ENCODE assay signal across 1 cellular context in the genomic region with DNA sequence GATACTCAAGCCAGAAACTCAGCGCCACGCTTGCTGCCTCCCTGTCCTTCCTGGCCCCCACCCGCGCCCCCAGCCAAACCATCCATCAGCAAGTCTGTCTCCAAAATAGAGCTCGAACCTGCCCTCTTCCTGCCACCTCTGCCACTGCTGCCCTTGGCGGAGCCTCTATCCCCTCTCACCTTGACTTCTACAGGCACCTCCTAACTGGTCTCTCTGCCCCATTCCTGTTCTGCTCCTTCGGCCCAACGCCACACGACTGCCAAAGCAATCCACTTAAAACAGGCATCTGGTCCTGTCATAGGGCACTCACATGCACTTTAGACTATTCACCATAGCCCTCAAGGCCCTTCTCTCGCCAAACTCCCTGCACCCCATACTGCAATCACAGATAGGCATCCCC.
TF ChIP-seq lines count a peak whose summit lies in the region.

No MANE protein-coding gene starts in this region.

TF ChIP-seq in GM23338, 12 proteins besides CTCF, POLR2A, EP300 and RAD21 (continued from another document):
- TF ChIP-seq, protein P1, sequence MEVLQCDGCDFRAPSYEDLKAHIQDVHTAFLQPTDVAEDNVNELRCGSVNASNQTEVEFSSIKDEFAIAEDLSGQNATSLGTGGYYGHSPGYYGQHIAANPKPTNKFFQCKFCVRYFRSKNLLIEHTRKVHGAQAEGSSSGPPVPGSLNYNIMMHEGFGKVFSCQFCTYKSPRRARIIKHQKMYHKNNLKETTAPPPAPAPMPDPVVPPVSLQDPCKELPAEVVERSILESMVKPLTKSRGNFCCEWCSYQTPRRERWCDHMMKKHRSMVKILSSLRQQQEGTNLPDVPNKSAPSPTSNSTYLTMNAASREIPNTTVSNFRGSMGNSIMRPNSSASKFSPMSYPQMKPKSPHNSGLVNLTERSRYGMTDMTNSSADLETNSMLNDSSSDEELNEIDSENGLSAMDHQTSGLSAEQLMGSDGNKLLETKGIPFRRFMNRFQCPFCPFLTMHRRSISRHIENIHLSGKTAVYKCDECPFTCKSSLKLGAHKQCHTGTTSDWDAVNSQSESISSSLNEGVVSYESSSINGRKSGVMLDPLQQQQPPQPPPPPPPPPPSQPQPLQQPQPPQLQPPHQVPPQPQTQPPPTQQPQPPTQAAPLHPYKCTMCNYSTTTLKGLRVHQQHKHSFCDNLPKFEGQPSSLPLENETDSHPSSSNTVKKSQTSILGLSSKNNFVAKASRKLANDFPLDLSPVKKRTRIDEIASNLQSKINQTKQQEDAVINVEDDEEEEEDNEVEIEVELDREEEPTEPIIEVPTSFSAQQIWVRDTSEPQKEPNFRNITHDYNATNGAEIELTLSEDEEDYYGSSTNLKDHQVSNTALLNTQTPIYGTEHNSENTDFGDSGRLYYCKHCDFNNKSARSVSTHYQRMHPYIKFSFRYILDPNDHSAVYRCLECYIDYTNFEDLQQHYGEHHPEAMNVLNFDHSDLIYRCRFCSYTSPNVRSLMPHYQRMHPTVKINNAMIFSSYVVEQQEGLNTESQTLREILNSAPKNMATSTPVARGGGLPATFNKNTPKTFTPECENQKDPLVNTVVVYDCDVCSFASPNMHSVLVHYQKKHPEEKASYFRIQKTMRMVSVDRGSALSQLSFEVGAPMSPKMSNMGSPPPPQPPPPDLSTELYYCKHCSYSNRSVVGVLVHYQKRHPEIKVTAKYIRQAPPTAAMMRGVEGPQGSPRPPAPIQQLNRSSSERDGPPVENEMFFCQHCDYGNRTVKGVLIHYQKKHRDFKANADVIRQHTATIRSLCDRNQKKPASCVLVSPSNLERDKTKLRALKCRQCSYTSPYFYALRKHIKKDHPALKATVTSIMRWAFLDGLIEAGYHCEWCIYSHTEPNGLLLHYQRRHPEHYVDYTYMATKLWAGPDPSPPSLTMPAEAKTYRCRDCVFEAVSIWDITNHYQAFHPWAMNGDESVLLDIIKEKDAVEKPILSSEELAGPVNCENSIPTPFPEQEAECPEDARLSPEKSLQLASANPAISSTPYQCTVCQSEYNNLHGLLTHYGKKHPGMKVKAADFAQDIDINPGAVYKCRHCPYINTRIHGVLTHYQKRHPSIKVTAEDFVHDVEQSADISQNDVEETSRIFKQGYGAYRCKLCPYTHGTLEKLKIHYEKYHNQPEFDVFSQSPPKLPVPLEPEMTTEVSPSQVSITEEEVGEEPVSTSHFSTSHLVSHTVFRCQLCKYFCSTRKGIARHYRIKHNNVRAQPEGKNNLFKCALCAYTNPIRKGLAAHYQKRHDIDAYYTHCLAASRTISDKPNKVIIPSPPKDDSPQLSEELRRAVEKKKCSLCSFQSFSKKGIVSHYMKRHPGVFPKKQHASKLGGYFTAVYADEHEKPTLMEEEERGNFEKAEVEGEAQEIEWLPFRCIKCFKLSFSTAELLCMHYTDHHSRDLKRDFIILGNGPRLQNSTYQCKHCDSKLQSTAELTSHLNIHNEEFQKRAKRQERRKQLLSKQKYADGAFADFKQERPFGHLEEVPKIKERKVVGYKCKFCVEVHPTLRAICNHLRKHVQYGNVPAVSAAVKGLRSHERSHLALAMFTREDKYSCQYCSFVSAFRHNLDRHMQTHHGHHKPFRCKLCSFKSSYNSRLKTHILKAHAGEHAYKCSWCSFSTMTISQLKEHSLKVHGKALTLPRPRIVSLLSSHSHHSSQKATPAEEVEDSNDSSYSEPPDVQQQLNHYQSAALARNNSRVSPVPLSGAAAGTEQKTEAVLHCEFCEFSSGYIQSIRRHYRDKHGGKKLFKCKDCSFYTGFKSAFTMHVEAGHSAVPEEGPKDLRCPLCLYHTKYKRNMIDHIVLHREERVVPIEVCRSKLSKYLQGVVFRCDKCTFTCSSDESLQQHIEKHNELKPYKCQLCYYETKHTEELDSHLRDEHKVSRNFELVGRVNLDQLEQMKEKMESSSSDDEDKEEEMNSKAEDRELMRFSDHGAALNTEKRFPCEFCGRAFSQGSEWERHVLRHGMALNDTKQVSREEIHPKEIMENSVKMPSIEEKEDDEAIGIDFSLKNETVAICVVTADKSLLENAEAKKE (CRISPR knock-in tag; IDR thresholded peaks at IDR 0.05) = no peak
- TF ChIP-seq JUNB (IDR thresholded peaks at IDR 0.05; ENCODE audit: unreplicated experiment) (no peak), STAT1 (IDR thresholded peaks at IDR 0.05; ENCODE audit: unreplicated experiment) (no peak), EZH2phosphoT487 (IDR thresholded peaks at IDR 0.05; ENCODE audit: unreplicated experiment) (no peak), NANOG (IDR thresholded peaks at IDR 0.05; ENCODE audit: borderline replicate concordance) (no peak), ZNF114 (CRISPR knock-in tag; IDR thresholded peaks at IDR 0.05) (no peak), EZH2 (IDR thresholded peaks at IDR 0.05; ENCODE audit: low read depth, unreplicated experiment) (no peak), CREB1 (CRISPR knock-in tag; IDR thresholded peaks at IDR 0.05; ENCODE audit: low read depth) (no peak)
- TF ChIP-seq, protein P2, sequence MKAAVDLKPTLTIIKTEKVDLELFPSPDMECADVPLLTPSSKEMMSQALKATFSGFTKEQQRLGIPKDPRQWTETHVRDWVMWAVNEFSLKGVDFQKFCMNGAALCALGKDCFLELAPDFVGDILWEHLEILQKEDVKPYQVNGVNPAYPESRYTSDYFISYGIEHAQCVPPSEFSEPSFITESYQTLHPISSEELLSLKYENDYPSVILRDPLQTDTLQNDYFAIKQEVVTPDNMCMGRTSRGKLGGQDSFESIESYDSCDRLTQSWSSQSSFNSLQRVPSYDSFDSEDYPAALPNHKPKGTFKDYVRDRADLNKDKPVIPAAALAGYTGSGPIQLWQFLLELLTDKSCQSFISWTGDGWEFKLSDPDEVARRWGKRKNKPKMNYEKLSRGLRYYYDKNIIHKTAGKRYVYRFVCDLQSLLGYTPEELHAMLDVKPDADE (IDR thresholded peaks at IDR 0.05) = no peak
- TF ChIP-seq, protein P3, sequence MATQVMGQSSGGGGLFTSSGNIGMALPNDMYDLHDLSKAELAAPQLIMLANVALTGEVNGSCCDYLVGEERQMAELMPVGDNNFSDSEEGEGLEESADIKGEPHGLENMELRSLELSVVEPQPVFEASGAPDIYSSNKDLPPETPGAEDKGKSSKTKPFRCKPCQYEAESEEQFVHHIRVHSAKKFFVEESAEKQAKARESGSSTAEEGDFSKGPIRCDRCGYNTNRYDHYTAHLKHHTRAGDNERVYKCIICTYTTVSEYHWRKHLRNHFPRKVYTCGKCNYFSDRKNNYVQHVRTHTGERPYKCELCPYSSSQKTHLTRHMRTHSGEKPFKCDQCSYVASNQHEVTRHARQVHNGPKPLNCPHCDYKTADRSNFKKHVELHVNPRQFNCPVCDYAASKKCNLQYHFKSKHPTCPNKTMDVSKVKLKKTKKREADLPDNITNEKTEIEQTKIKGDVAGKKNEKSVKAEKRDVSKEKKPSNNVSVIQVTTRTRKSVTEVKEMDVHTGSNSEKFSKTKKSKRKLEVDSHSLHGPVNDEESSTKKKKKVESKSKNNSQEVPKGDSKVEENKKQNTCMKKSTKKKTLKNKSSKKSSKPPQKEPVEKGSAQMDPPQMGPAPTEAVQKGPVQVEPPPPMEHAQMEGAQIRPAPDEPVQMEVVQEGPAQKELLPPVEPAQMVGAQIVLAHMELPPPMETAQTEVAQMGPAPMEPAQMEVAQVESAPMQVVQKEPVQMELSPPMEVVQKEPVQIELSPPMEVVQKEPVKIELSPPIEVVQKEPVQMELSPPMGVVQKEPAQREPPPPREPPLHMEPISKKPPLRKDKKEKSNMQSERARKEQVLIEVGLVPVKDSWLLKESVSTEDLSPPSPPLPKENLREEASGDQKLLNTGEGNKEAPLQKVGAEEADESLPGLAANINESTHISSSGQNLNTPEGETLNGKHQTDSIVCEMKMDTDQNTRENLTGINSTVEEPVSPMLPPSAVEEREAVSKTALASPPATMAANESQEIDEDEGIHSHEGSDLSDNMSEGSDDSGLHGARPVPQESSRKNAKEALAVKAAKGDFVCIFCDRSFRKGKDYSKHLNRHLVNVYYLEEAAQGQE (IDR thresholded peaks at IDR 0.05; ENCODE audit: unreplicated experiment) = no peak
TF ChIP-seq in GM23338: peak in this region for 0.
